ENCODE assay signal across 11 cellular contexts in the genomic region with DNA sequence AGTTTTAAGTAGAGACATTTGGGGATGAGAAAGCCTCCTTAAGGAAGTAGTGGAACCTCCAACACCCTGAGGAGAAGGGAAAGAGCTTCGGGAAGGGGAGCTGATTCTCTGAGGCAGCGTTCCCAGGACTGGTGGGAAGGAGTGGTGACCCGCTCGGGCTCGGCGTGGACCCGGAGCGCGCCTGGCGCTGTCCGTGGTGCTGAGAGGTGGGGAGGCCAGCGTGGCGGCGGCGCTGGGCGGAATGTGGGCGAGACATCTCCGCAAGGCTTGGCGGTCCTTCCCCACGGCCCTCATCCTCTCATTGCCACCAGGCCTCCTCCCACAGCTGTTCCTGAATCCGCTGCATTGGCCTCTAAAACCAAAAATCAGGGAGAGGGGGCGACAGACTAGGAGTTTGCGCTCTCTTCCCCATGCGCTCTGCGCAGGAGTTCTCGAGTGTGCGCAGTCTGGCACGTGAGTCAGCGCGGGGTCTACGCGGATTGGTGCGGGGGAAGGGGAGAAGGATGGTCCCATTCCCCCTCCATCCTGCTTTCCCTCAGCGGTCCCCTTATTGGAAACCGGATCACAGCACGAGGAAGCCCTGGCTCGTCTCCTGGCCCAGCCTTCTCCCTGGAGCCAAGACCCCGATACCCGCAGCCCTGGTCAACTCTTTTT. TPM values are rescaled to one million over a fixed set of nuclear protein-coding genes. Genes with fewer than 3 reads are reported as not detected.
A peak's percentile ranks its signal among the peaks of the same experiment; 100 is the strongest.
DNase-seq lines count a peak whose midpoint lies in the region; ATAC-seq and TF ChIP-seq lines count a peak whose summit lies in the region.
"Had no signal": no experiment of that assay in that cellular context is flagged by ENCODE, and none has a peak within 500 bp of the region (broad histone marks: within the 10 kb centered on the region; RNA-seq: fewer than 3 reads in every experiment).

No MANE protein-coding gene starts in this region.

- H3K9ac ChIP-seq in ES-I3 (ENCODE audit: low read depth, low read length) = peak overlapping the region; percentile 24; the same call in 1 of the 2 replicates

- H3K4me1 ChIP-seq in ES-I3 (ENCODE audit: insufficient read depth, low read length) = no peaks in the 10 kb centered on the region; the same call in 1 of the 2 replicates
- H3K4me1 ChIP-seq in osteoblast (ENCODE audit: insufficient read depth, low read length) = no peaks in the 10 kb centered on the region
- H3K4me1 ChIP-seq: SJSA1 had no signal

- H3K4me3 Mint-ChIP-seq in activated CD4-positive, alpha-beta T cell treated with anti-CD3 and anti-CD28 coated beads, Interleukin-2, amount 10 ng/mL, durations not matched to agents 7 days and 5 days = no peak overlapping the region
- H3K4me3 Mint-ChIP-seq in glutamatergic neuron (ENCODE audit: unreplicated experiment) = peak overlapping the region; percentile 74

- H3K36me3 Mint-ChIP-seq in activated CD4-positive, alpha-beta T cell treated with anti-CD3 and anti-CD28 coated beads, Interleukin-2, amount 10 ng/mL, durations not matched to agents 7 days and 5 days (ENCODE audit: low read depth) = no peaks in the 10 kb centered on the region
- H3K36me3 Mint-ChIP-seq in glutamatergic neuron (ENCODE audit: unreplicated experiment) = peaks cover 14% of the 10 kb centered on the region

- H3K4me1 Mint-ChIP-seq in activated CD4-positive, alpha-beta T cell treated with anti-CD3 and anti-CD28 coated beads, Interleukin-2, amount 10 ng/mL, durations not matched to agents 7 days and 5 days = no peaks in the 10 kb centered on the region
- peaks cover 4% of the 10 kb centered on the region for H3K4me1 Mint-ChIP-seq in glutamatergic neuron (ENCODE audit: low read depth, unreplicated experiment)

- no peak overlapping the region for H3K27ac ChIP-seq in osteoblast (ENCODE audit: low read depth, low read length)
- H3K27ac ChIP-seq: SJSA1 had no signal

- no peak overlapping the region for H3K4me2 ChIP-seq in osteoblast (ENCODE audit: insufficient read depth, low read length)

- POLR2A ChIA-PET in activated CD4-positive, alpha-beta T cell treated with anti-CD3 and anti-CD28 coated beads, Interleukin-2, amount 10 ng/mL, durations not matched to agents 7 days and 5 days (lab: Charles Lee) = no interaction called here

- peaks cover 58% of the 10 kb centered on the region for H3K27me3 Mint-ChIP-seq in activated CD4-positive, alpha-beta T cell treated with anti-CD3 and anti-CD28 coated beads, Interleukin-2, amount 10 ng/mL, durations not matched to agents 7 days and 5 days
- H3K27me3 Mint-ChIP-seq in glutamatergic neuron (ENCODE audit: unreplicated experiment) = peaks cover 18% of the 10 kb centered on the region

- H3K9me3 ChIP-seq in ES-I3 (ENCODE audit: control insufficient read depth, insufficient read depth, low read length) = no peaks in the 10 kb centered on the region
- H3K9me3 ChIP-seq in osteoblast (ENCODE audit: low read depth, low read length) = no peaks in the 10 kb centered on the region
- H3K9me3 ChIP-seq: SJSA1 had no signal

- ATAC-seq in HG03097 (IDR thresholded peaks at IDR 0.05; ENCODE audit: low FRiP score, unreplicated experiment) (no peak), GM18861 (IDR thresholded peaks at IDR 0.05; ENCODE audit: unreplicated experiment) (no peak)
- ATAC-seq: activated naive CD4-positive, alpha-beta T cell treated with anti-CD3 and anti-CD28 coated beads, Interleukin-2, amount 50 U/mL, for 72 hours had no signal

- H3K79me2 ChIP-seq in osteoblast (ENCODE audit: insufficient read depth, low read length) = no peaks in the 10 kb centered on the region

- H3K27me3 ChIP-seq in osteoblast (ENCODE audit: insufficient read depth, low read length) = peaks cover 57% of the 10 kb centered on the region

- CTCF ChIA-PET in activated CD4-positive, alpha-beta T cell treated with anti-CD3 and anti-CD28 coated beads, Interleukin-2, amount 10 ng/mL, durations not matched to agents 7 days and 5 days (lab: Charles Lee) = no interaction called here

- DNase-seq in activated CD4-positive, alpha-beta T cell treated with anti-CD3 and anti-CD28 coated beads, Interleukin-2, amount 10 ng/mL, durations not matched to agents 7 days and 5 days = peak; percentile 30
- no peak for DNase-seq in glutamatergic neuron
- peak; percentile 68 for DNase-seq in osteoblast (ENCODE audit: insufficient read length, low spot score, missing footprints)
- no peak for DNase-seq in NCI-H446 (lab: John Stamatoyannopoulos, UW)
- DNase-seq in NCI-H524 treated with DMSO at 0.1 percent for 48 hours (lab: John Stamatoyannopoulos, UW) = no peak

- H4K20me1 ChIP-seq in osteoblast (ENCODE audit: insufficient read depth, low read length) = no peaks in the 10 kb centered on the region

- peaks cover 12% of the 10 kb centered on the region for H3K9me3 Mint-ChIP-seq in activated CD4-positive, alpha-beta T cell treated with anti-CD3 and anti-CD28 coated beads, Interleukin-2, amount 10 ng/mL, durations not matched to agents 7 days and 5 days
- peaks cover 6% of the 10 kb centered on the region for H3K9me3 Mint-ChIP-seq in glutamatergic neuron (ENCODE audit: unreplicated experiment)

- H3K36me3 ChIP-seq in ES-I3 (ENCODE audit: insufficient read depth, low read length) (no peaks in the 10 kb centered on the region), osteoblast (ENCODE audit: insufficient read depth, low read length) (no peaks in the 10 kb centered on the region)
- H3K36me3 ChIP-seq: SJSA1 had no signal

- no peak overlapping the region for H3K27ac Mint-ChIP-seq in activated CD4-positive, alpha-beta T cell treated with anti-CD3 and anti-CD28 coated beads, Interleukin-2, amount 10 ng/mL, durations not matched to agents 7 days and 5 days
- no peak overlapping the region for H3K27ac Mint-ChIP-seq in glutamatergic neuron (ENCODE audit: unreplicated experiment)
- H3K27ac Mint-ChIP-seq: activated naive CD4-positive, alpha-beta T cell treated with anti-CD3 and anti-CD28 coated beads, Interleukin-2, amount 50 U/mL, for 72 hours had no signal

- no peak overlapping the region for H2AFZ ChIP-seq in osteoblast (ENCODE audit: low read length)

- TF ChIP-seq CTCF in glutamatergic neuron (IDR thresholded peaks at IDR 0.05; ENCODE audit: partially characterized antibody, unreplicated experiment) = no peak
- no peak for TF ChIP-seq CTCF in osteoblast (IDR thresholded peaks at IDR 0.05; ENCODE audit: extremely low read depth, low read depth, low read length)

- no peak overlapping the region for H3K4me3 ChIP-seq in osteoblast (ENCODE audit: insufficient read depth, low read length)
- H3K4me3 ChIP-seq: SJSA1 had no signal

RNA-seq across cellular contexts. Expression of gene RESP18, which starts 0.9 kb away (rescaled TPM):
- total RNA-seq in activated CD4-positive, alpha-beta T cell treated with anti-CD3 and anti-CD28 coated beads, Interleukin-2, amount 10 ng/mL, durations not matched to agents 7 days and 5 days = not detected
- total RNA-seq in glutamatergic neuron (ENCODE audit: unreplicated experiment) = not detected
- not detected in 2 replicates for total RNA-seq in osteoblast
- total RNA-seq: activated naive CD4-positive, alpha-beta T cell treated with anti-CD3 and anti-CD28 coated beads, Interleukin-2, amount 50 U/mL, for 72 hours; kidney epithelial cell; SJSA1 had no signal

RNA-seq across cellular contexts. Expression of gene PTPRN, which starts 22.5 kb away (rescaled TPM):
- total RNA-seq in activated CD4-positive, alpha-beta T cell treated with anti-CD3 and anti-CD28 coated beads, Interleukin-2, amount 10 ng/mL, durations not matched to agents 7 days and 5 days = not detected
- 104 TPM for total RNA-seq in glutamatergic neuron (ENCODE audit: unreplicated experiment)
- under 0.01 and 1.2 TPM in 2 replicates for total RNA-seq in osteoblast

RNA-seq across cellular contexts. Expression of gene DNAJB2, which starts 52.5 kb away (rescaled TPM):
- 10 to 100 TPM; 38.2 to 40.9 TPM for total RNA-seq in activated CD4-positive, alpha-beta T cell treated with anti-CD3 and anti-CD28 coated beads, Interleukin-2, amount 10 ng/mL, durations not matched to agents 7 days and 5 days
- total RNA-seq in glutamatergic neuron (ENCODE audit: unreplicated experiment) (124 TPM), osteoblast (33.3 and 41.3 TPM in 2 replicates)

RNA-seq across cellular contexts. Expression of gene DNPEP, which starts 56.0 kb away (rescaled TPM):
- total RNA-seq in activated CD4-positive, alpha-beta T cell treated with anti-CD3 and anti-CD28 coated beads, Interleukin-2, amount 10 ng/mL, durations not matched to agents 7 days and 5 days = 10 to 100 TPM; 58.8 to 64.9 TPM
- 19.8 TPM for total RNA-seq in glutamatergic neuron (ENCODE audit: unreplicated experiment)
- total RNA-seq in osteoblast = 60.7 and 67.3 TPM in 2 replicates

Comparison
In these comparisons a context has a peak if more than half of its experiments do, and no peak if none do; other contexts are left out.
1. DNase-seq: peak in activated CD4-positive, alpha-beta T cell treated with anti-CD3 and anti-CD28 coated beads, Interleukin-2, amount 10 ng/mL, durations not matched to agents 7 days and 5 days (single experiment) and osteoblast (single experiment); none in glutamatergic neuron (single experiment), NCI-H446 (0 of 2) and NCI-H524 treated with DMSO at 0.1 percent for 48 hours (single experiment).
2. RNA of gene PTPRN, which starts 22.5 kb away (total RNA-seq): 104 TPM in glutamatergic neuron (single experiment); not detected in activated CD4-positive, alpha-beta T cell treated with anti-CD3 and anti-CD28 coated beads, Interleukin-2, amount 10 ng/mL, durations not matched to agents 7 days and 5 days and under 0.01 to 1.2 TPM in osteoblast; every median in the first group is over 10 times any median in the second.